In genomic region chrX:39821709-39822095, GRCh38 we compare ENCODE assay signal across 11 cellular contexts.
DNase-seq lines count a peak whose midpoint lies in the region; ATAC-seq and TF ChIP-seq lines count a peak whose summit lies in the region.
"Had no signal": no experiment of that assay in that cellular context is flagged by ENCODE, and none has a peak within 500 bp of the region (broad histone marks: within the 10 kb centered on the region; RNA-seq: fewer than 3 reads in every experiment).

No MANE protein-coding gene starts in this region.

- H3K9me3 ChIP-seq in neural cell (ENCODE audit: low read length) (no peaks in the 10 kb centered on the region), vagina (no peaks in the 10 kb centered on the region)

- no peak for DNase-seq in stimulated activated naive CD8-positive, alpha-beta T cell treated with anti-CD3 and anti-CD28 coated beads, Interleukin-15, amount 100 ng/mL, for 72 hours
- no peak for DNase-seq in stimulated activated naive CD8-positive, alpha-beta T cell treated with anti-CD3 and anti-CD28 coated beads, Interleukin-15, Interleukin-2, amounts not matched to agents 100 U/mL and 50 U/mL, for 24 hours
- DNase-seq in choroid plexus epithelial cell (ENCODE audit: low read depth) (no peak), vagina (ENCODE audit: extremely low spot score in 2 of 2) (no peak)
- no peak for DNase-seq in stimulated activated CD4-positive, alpha-beta T cell treated with anti-CD3 and anti-CD28 coated beads, Interleukin-1b, Interleukin-23, amount 100 ng/mL, for 48 hours
- DNase-seq: activated effector memory CD4-positive, alpha-beta T cell treated with Interleukin-2 at 50 U/mL for 16 hours; effector CD4-positive, alpha-beta T cell had no signal

- H4K20me1 ChIP-seq in neural cell (ENCODE audit: insufficient read depth): no peaks in the 10 kb centered on the region

- H3K79me2 ChIP-seq in neural cell (replicated peaks; ENCODE audit: insufficient read depth, low read length): no peaks in the 10 kb centered on the region

- ATAC-seq in stimulated activated naive CD8-positive, alpha-beta T cell treated with anti-CD3 and anti-CD28 coated beads, Interleukin-15, amount 100 ng/mL, for 72 hours: peak; percentile 44
- no peak for ATAC-seq in stimulated activated naive CD8-positive, alpha-beta T cell treated with anti-CD3 and anti-CD28 coated beads, Interleukin-15, Interleukin-2, amounts not matched to agents 100 U/mL and 50 U/mL, for 24 hours
- ATAC-seq in GM19328 (IDR thresholded peaks at IDR 0.05; ENCODE audit: unreplicated experiment) (no peak), HG02678 (IDR thresholded peaks at IDR 0.05; ENCODE audit: unreplicated experiment) (no peak)

- H3K4me3 ChIP-seq in choroid plexus epithelial cell (ENCODE audit: low read depth, low read length) (peak overlapping the region; percentile 50), neural cell (ENCODE audit: low read length) (peak overlapping the region; percentile 60), vagina (peak overlapping the region; percentile 34 to 56)

- H3K9me2 ChIP-seq in neural cell (ENCODE audit: insufficient read depth, low read length): no peaks in the 10 kb centered on the region

- TF ChIP-seq POLR2A in vagina (IDR thresholded peaks at IDR 0.05): no peak

- H3K27ac Mint-ChIP-seq in stimulated activated naive CD8-positive, alpha-beta T cell treated with anti-CD3 and anti-CD28 coated beads, Interleukin-15, amount 100 ng/mL, for 72 hours: no peak overlapping the region
- H3K27ac Mint-ChIP-seq: CD8-positive, alpha-beta T cell had no signal

- peaks cover 6% of the 10 kb centered on the region for H3K4me1 ChIP-seq in vagina

- H3K4me3 Mint-ChIP-seq in stimulated activated naive CD8-positive, alpha-beta T cell treated with anti-CD3 and anti-CD28 coated beads, Interleukin-15, amount 100 ng/mL, for 72 hours: peak overlapping the region; percentile 35 to 63

- TF ChIP-seq RAD21 in neural cell (conservative IDR thresholded peaks at IDR 0.05): no peak

- no peak overlapping the region for H2AFZ ChIP-seq in neural cell (ENCODE audit: low read depth, low read length)

- H3K27me3 ChIP-seq in neural cell (ENCODE audit: insufficient read depth, low read depth, low read length) (no peaks in the 10 kb centered on the region), vagina (no peaks in the 10 kb centered on the region)

- H3K27me3 Mint-ChIP-seq in stimulated activated naive CD8-positive, alpha-beta T cell treated with anti-CD3 and anti-CD28 coated beads, Interleukin-15, amount 100 ng/mL, for 72 hours: peaks cover 23% of the 10 kb centered on the region

- peak overlapping the region; percentile 60 for H3K9ac ChIP-seq in neural cell (ENCODE audit: low read length)

- no peak for TF ChIP-seq EP300 in neural cell (conservative IDR thresholded peaks at IDR 0.05; ENCODE audit: poor library complexity, severe bottlenecking)

- no peaks in the 10 kb centered on the region for H3K9me3 Mint-ChIP-seq in stimulated activated naive CD8-positive, alpha-beta T cell treated with anti-CD3 and anti-CD28 coated beads, Interleukin-15, amount 100 ng/mL, for 72 hours
- H3K9me3 Mint-ChIP-seq: CD8-positive, alpha-beta T cell had no signal

- H3K36me3 ChIP-seq in neural cell (ENCODE audit: insufficient read depth, low read length) (no peaks in the 10 kb centered on the region), vagina (no peaks in the 10 kb centered on the region)

- TF ChIP-seq CTCF in choroid plexus epithelial cell (conservative IDR thresholded peaks at IDR 0.05; ENCODE audit: low read depth, low read length) (no peak), neural cell (IDR thresholded peaks at IDR 0.05; ENCODE audit: poor library complexity, severe bottlenecking) (no peak), vagina (IDR thresholded peaks at IDR 0.05) (no peak)

- H3K4me2 ChIP-seq in neural cell (ENCODE audit: low read length): no peak overlapping the region

- intact Hi-C loops in vagina (cut with DNase I): no loop called here

- no peaks in the 10 kb centered on the region for H3F3A ChIP-seq in neural cell (ENCODE audit: insufficient read depth, low read length, poor library complexity, severe bottlenecking)

- peaks cover 39% of the 10 kb centered on the region for H3K4me1 Mint-ChIP-seq in stimulated activated naive CD8-positive, alpha-beta T cell treated with anti-CD3 and anti-CD28 coated beads, Interleukin-15, amount 100 ng/mL, for 72 hours

- no peak overlapping the region for H3K27ac ChIP-seq in neural cell (ENCODE audit: low read length)
- no peak overlapping the region for H3K27ac ChIP-seq in vagina

TF ChIP-seq in neural cell, 6 proteins besides CTCF, POLR2A, EP300 and RAD21:
- TF ChIP-seq EZH2 (IDR thresholded peaks at IDR 0.05; ENCODE audit: borderline replicate concordance, insufficient read depth, low read length, poor library complexity, severe bottlenecking) (no peak), MXI1 (conservative IDR thresholded peaks at IDR 0.05; ENCODE audit: poor library complexity, severe bottlenecking) (no peak), REST (IDR thresholded peaks at IDR 0.05; ENCODE audit: borderline replicate concordance) (no peak), POLR2AphosphoS5 (IDR thresholded peaks at IDR 0.05) (no peak), TAF1 (IDR thresholded peaks at IDR 0.05; ENCODE audit: low read depth) (no peak)
